34 cellular contexts compared by ENCODE assay signal in the genomic region with DNA sequence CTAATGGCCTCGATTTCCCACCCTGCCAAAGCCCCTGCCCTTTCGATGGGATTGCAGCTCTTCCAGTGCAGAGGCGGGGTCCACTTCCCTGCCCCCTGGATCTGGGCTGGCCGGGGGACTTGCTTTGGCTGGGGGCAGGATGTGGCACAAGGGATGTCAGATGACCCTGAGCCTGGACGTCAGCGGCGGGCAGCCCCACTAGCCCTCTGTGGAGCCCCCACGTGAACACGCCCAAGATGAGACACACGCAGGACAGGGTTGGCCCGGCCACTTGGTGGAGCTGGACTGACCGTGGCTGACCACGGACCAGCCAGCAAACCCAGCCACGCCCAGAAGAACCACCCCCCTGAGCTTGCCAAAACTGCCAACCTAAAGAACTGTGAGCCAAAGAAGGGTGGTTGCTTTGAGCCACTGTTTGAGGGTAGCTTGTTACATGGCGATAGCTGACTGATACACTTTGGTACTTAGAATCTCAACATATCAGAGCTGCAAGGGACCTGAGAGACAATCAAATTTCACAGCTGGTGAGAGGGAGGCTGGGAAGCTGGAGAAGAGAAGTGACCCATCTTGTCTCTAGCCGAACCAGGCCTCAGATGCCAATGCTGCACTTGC. TPM values are rescaled to one million over a fixed set of nuclear protein-coding genes. Genes with fewer than 3 reads are reported as not detected.
"Had no signal": no experiment of that assay in that cellular context is flagged by ENCODE, and none has a peak within 500 bp of the region (broad histone marks: within the 10 kb centered on the region; RNA-seq: fewer than 3 reads in every experiment).

No MANE protein-coding gene starts in this region.

- H3K36me3 ChIP-seq: ascending aorta, breast epithelium, esophagus muscularis mucosa, gastroesophageal sphincter had no signal

- ATAC-seq: activated CD4-positive, alpha-beta T cell treated with anti-CD3 and anti-CD28 coated beads for 36 hours; activated naive CD4-positive, alpha-beta T cell treated with anti-CD3 and anti-CD28 coated beads, Interleukin-2, amount 50 U/mL, for 72 hours; activated T-cell treated with anti-CD3 and anti-CD28 coated beads, Interleukin-2, amount 50 U/mL, for 72 hours; gastroesophageal sphincter had no signal

- DNase-seq: activated CD4-positive, alpha-beta memory T cell treated with anti-CD3 and anti-CD28 coated beads, Interleukin-2, amount 10 ng/mL, durations not matched to agents 7 days and 5 days; activated CD4-positive, alpha-beta T cell treated with anti-CD3 and anti-CD28 coated beads for 36 hours; activated CD4-positive, alpha-beta T cell treated with anti-CD3 and anti-CD28 coated beads, Interleukin-2, amount 10 ng/mL, durations not matched to agents 24 days and 14 days; activated CD4-positive, alpha-beta T cell treated with anti-CD3 and anti-CD28 coated beads, Interleukin-2, amount 50 U/mL, for 4 hours; activated CD4-positive, CD25-positive, alpha-beta regulatory T cell; activated CD4-positive, CD25-positive, alpha-beta regulatory T cell treated with anti-CD3 and anti-CD28 coated beads, Interleukin-2, amount 50 U/mL, for 72 hours; activated CD8-positive, alpha-beta memory T cell treated with anti-CD3 and anti-CD28 coated beads, Interleukin-2, amount 50 U/mL, for 48 hours; activated gamma-delta T cell; activated naive CD4-positive, alpha-beta T cell; activated naive CD4-positive, alpha-beta T cell treated with anti-CD3 and anti-CD28 coated beads, Interleukin-2, amount 10 ng/mL, durations not matched to agents 7 days and 5 days; activated naive CD8-positive, alpha-beta T cell treated with anti-CD3 and anti-CD28 coated beads, Interleukin-2, amount 10 ng/mL, durations not matched to agents 7 days and 5 days; activated T-cell treated with anti-CD3 and anti-CD28 coated beads for 4 hours; activated T-cell treated with anti-CD3 and anti-CD28 coated beads, Interleukin-2, amount 50 U/mL, for 24 hours; activated T-cell treated with anti-CD3 and anti-CD28 coated beads, Interleukin-2, amount 50 U/mL, for 72 hours; dorsolateral prefrontal cortex; effector memory CD4-positive, alpha-beta T cell; endodermal cell; foreskin melanocyte; head of caudate nucleus; hippocampal formation; T-helper 2 cell had no signal

- H3K4me3 ChIP-seq: ascending aorta, breast epithelium, coronary artery, dorsolateral prefrontal cortex, esophagus muscularis mucosa, gastroesophageal sphincter had no signal

- H3K27ac ChIP-seq: ascending aorta, breast epithelium, coronary artery, dorsolateral prefrontal cortex, esophagus muscularis mucosa, gastroesophageal sphincter had no signal

- H3K36me3 Mint-ChIP-seq: activated naive CD4-positive, alpha-beta T cell treated with anti-CD3 and anti-CD28 coated beads, Interleukin-2, amount 10 ng/mL, durations not matched to agents 7 days and 5 days; activated naive CD4-positive, alpha-beta T cell treated with anti-CD3 and anti-CD28 coated beads, Interleukin-2, amount 50 U/mL, for 72 hours; activated naive CD8-positive, alpha-beta T cell treated with anti-CD3 and anti-CD28 coated beads, Interleukin-2, amount 10 ng/mL, durations not matched to agents 7 days and 5 days had no signal

- H3K27me3 ChIP-seq: ascending aorta, breast epithelium had no signal

- H3K9me3 Mint-ChIP-seq: activated naive CD4-positive, alpha-beta T cell treated with anti-CD3 and anti-CD28 coated beads, Interleukin-2, amount 50 U/mL, for 72 hours; activated T-cell treated with anti-CD3 and anti-CD28 coated beads, Interleukin-2, amount 50 U/mL, for 24 hours; central memory CD8-positive, alpha-beta T cell; dendritic cell treated with granulocyte-macrophage colony-stimulating factor and Interleukin-4, amounts not matched to agents 40 ng/mL and 50 ng/mL, for 4 days; endodermal cell had no signal

- H3K27me3 Mint-ChIP-seq: activated CD4-positive, alpha-beta memory T cell treated with anti-CD3 and anti-CD28 coated beads, Interleukin-2, amount 10 ng/mL, durations not matched to agents 7 days and 5 days; activated CD4-positive, alpha-beta T cell treated with anti-CD3 and anti-CD28 coated beads for 36 hours; activated CD4-positive, alpha-beta T cell treated with anti-CD3 and anti-CD28 coated beads, Interleukin-2, amount 10 ng/mL, durations not matched to agents 24 days and 14 days; activated naive CD4-positive, alpha-beta T cell treated with anti-CD3 and anti-CD28 coated beads, Interleukin-2, amount 10 ng/mL, durations not matched to agents 7 days and 5 days; activated naive CD8-positive, alpha-beta T cell treated with anti-CD3 and anti-CD28 coated beads, Interleukin-2, amount 10 ng/mL, durations not matched to agents 7 days and 5 days; dendritic cell treated with granulocyte-macrophage colony-stimulating factor and Interleukin-4, amounts not matched to agents 40 ng/mL and 50 ng/mL, for 4 days had no signal

- H3K9me3 ChIP-seq: ascending aorta, breast epithelium, esophagus muscularis mucosa, gastroesophageal sphincter had no signal

- H3K27ac Mint-ChIP-seq: activated CD4-positive, alpha-beta memory T cell treated with anti-CD3 and anti-CD28 coated beads, Interleukin-2, amount 10 ng/mL, durations not matched to agents 7 days and 5 days; activated CD4-positive, alpha-beta T cell treated with anti-CD3 and anti-CD28 coated beads for 36 hours; activated CD4-positive, alpha-beta T cell treated with anti-CD3 and anti-CD28 coated beads, Interleukin-2, amount 10 ng/mL, durations not matched to agents 24 days and 14 days; activated naive CD4-positive, alpha-beta T cell treated with anti-CD3 and anti-CD28 coated beads, Interleukin-2, amount 10 ng/mL, durations not matched to agents 7 days and 5 days; activated naive CD8-positive, alpha-beta T cell treated with anti-CD3 and anti-CD28 coated beads, Interleukin-2, amount 10 ng/mL, durations not matched to agents 7 days and 5 days; activated T-cell treated with anti-CD3 and anti-CD28 coated beads, Interleukin-2, amount 50 U/mL, for 24 hours; activated T-cell treated with anti-CD3 and anti-CD28 coated beads, Interleukin-2, amount 50 U/mL, for 72 hours; dendritic cell treated with granulocyte-macrophage colony-stimulating factor and Interleukin-4, amounts not matched to agents 40 ng/mL and 50 ng/mL, for 4 days; endodermal cell had no signal

- H3K4me1 ChIP-seq: ascending aorta had no signal

- H3K4me1 Mint-ChIP-seq: activated CD4-positive, alpha-beta memory T cell treated with anti-CD3 and anti-CD28 coated beads, Interleukin-2, amount 10 ng/mL, durations not matched to agents 7 days and 5 days; activated CD4-positive, alpha-beta T cell treated with anti-CD3 and anti-CD28 coated beads for 36 hours; activated CD4-positive, alpha-beta T cell treated with anti-CD3 and anti-CD28 coated beads, Interleukin-2, amount 10 ng/mL, durations not matched to agents 24 days and 14 days; activated naive CD4-positive, alpha-beta T cell treated with anti-CD3 and anti-CD28 coated beads, Interleukin-2, amount 10 ng/mL, durations not matched to agents 7 days and 5 days; activated naive CD8-positive, alpha-beta T cell treated with anti-CD3 and anti-CD28 coated beads, Interleukin-2, amount 10 ng/mL, durations not matched to agents 7 days and 5 days; central memory CD8-positive, alpha-beta T cell had no signal

- H3K4me3 Mint-ChIP-seq: activated CD4-positive, alpha-beta memory T cell treated with anti-CD3 and anti-CD28 coated beads, Interleukin-2, amount 10 ng/mL, durations not matched to agents 7 days and 5 days; activated CD4-positive, alpha-beta T cell treated with anti-CD3 and anti-CD28 coated beads for 36 hours; activated CD4-positive, alpha-beta T cell treated with anti-CD3 and anti-CD28 coated beads, Interleukin-2, amount 10 ng/mL, durations not matched to agents 24 days and 14 days; activated naive CD4-positive, alpha-beta T cell treated with anti-CD3 and anti-CD28 coated beads, Interleukin-2, amount 10 ng/mL, durations not matched to agents 7 days and 5 days; activated naive CD8-positive, alpha-beta T cell treated with anti-CD3 and anti-CD28 coated beads, Interleukin-2, amount 10 ng/mL, durations not matched to agents 7 days and 5 days; activated T-cell treated with anti-CD3 and anti-CD28 coated beads, Interleukin-2, amount 50 U/mL, for 24 hours; activated T-cell treated with anti-CD3 and anti-CD28 coated beads, Interleukin-2, amount 50 U/mL, for 72 hours; brain; central memory CD8-positive, alpha-beta T cell; dendritic cell treated with granulocyte-macrophage colony-stimulating factor and Interleukin-4, amounts not matched to agents 40 ng/mL and 50 ng/mL, for 4 days; endodermal cell had no signal

RNA-seq across cellular contexts. Expression of a gene that starts 46.6 kb away (rescaled TPM):
- total RNA-seq: activated CD4-positive, alpha-beta memory T cell treated with anti-CD3 and anti-CD28 coated beads, Interleukin-2, amount 10 ng/mL, durations not matched to agents 7 days and 5 days; activated CD4-positive, alpha-beta T cell treated with anti-CD3 and anti-CD28 coated beads for 36 hours; activated CD4-positive, alpha-beta T cell treated with anti-CD3 and anti-CD28 coated beads, Interleukin-2, amount 10 ng/mL, durations not matched to agents 24 days and 14 days; activated naive CD4-positive, alpha-beta T cell treated with anti-CD3 and anti-CD28 coated beads, Interleukin-2, amount 50 U/mL, for 72 hours; activated naive CD8-positive, alpha-beta T cell treated with anti-CD3 and anti-CD28 coated beads, Interleukin-2, amount 10 ng/mL, durations not matched to agents 7 days and 5 days; activated T-cell treated with anti-CD3 and anti-CD28 coated beads, Interleukin-2, amount 50 U/mL, for 72 hours; ascending aorta; breast epithelium; cardiac septum; cerebellum; endodermal cell; epithelial cell of proximal tubule; esophagus muscularis mucosa; glomerular endothelial cell had no signal
